30 cellular contexts compared by ENCODE assay signal in the genomic region with DNA sequence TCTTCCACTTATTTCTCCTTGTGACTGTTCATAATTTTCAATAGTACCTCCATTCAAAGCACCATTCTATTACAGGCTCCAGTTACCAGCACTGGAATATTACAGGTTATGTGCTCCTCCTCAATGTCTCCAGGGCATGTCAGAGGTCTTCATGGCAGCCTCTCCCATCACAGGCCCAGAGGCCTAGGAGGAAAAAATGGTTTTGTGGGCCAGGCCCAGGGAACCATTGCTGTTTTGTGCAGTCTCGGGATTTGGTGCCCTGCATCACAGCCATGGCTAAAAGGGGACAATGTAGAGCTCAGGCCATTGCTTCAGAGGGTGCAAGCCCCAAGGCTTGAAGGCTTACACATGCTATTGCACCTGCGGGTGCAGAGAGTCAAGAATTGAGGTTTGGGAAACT. TPM values are rescaled to one million over a fixed set of nuclear protein-coding genes. Genes with fewer than 3 reads are reported as not detected.
"Had no signal": no experiment of that assay in that cellular context is flagged by ENCODE, and none has a peak within 500 bp of the region (broad histone marks: within the 10 kb centered on the region; RNA-seq: fewer than 3 reads in every experiment).

No MANE protein-coding gene starts in this region.

- ATAC-seq: stimulated activated effector memory CD8-positive, alpha-beta T cell treated with anti-CD3 and anti-CD28 coated beads, Interleukin-12 subunit alpha, Interleukin-12 subunit beta, amount 100 ng/mL, for 72 hours; stimulated activated memory B cell treated with anti-CD40 and anti-IgM and Interleukin-4, amounts not matched to agents 10 μg/mL and 1 μg/mL and 100 μg/mL, for 72 hours; stimulated activated naive B cell treated with anti-CD40 and anti-IgM and Interleukin-4, amounts not matched to agents 10 μg/mL and 1 μg/mL and 100 μg/mL, for 72 hours; stimulated activated naive CD8-positive, alpha-beta T cell treated with anti-CD3 and anti-CD28 coated beads, Interleukin-15, amount 100 ng/mL, for 72 hours; stimulated activated naive CD8-positive, alpha-beta T cell treated with anti-CD3 and anti-CD28 coated beads, Interleukin-15, Interleukin-2, amounts not matched to agents 100 U/mL and 50 U/mL, for 24 hours; upper lobe of right lung had no signal

- H3K9me3 ChIP-seq: suprapubic skin, testis, thoracic aorta, thyroid gland, transverse colon, upper lobe of right lung, uterus had no signal

- H3K27ac ChIP-seq: stomach, suprapubic skin, testis, thoracic aorta, thyroid gland, tibial artery, tibial nerve, transverse colon, upper lobe of left lung, upper lobe of right lung, uterus, vagina had no signal

- H3K27me3 ChIP-seq: stomach, suprapubic skin, testis, thyroid gland, tibial artery, tibial nerve, transverse colon, upper lobe of left lung, upper lobe of right lung, uterus, vagina had no signal

- H3K4me3 ChIP-seq: stomach, suprapubic skin, testis, thoracic aorta, thyroid gland, tibial artery, tibial nerve, transverse colon, upper lobe of left lung, upper lobe of right lung, uterus, vagina had no signal

- H3K36me3 ChIP-seq: stomach, suprapubic skin, thoracic aorta, thyroid gland, tibial artery, tibial nerve, transverse colon, upper lobe of left lung, upper lobe of right lung, uterus, vagina had no signal

- H3K4me1 ChIP-seq: stomach, suprapubic skin, testis, thyroid gland, tibial artery, tibial nerve, transverse colon, upper lobe of left lung, upper lobe of right lung, uterus, vagina had no signal

- FAIRE-seq: urothelium cell line had no signal

- DNase-seq: stimulated activated CD4-positive, alpha-beta T cell treated with anti-CD3 and anti-CD28 coated beads, Interleukin-2, amount 100 ng/mL, for 48 hours; stimulated activated CD4-positive, alpha-beta T cell treated with anti-CD3 and anti-CD28 coated beads, Interleukin-4, amount 100 ng/mL, for 1 hour; stimulated activated CD4-positive, alpha-beta T cell treated with anti-CD3 and anti-CD28 coated beads, Interleukin-4, amount 100 ng/mL, for 24 hours; stimulated activated CD4-positive, alpha-beta T cell treated with anti-CD3 and anti-CD28 coated beads, Interleukin-4, amount 100 ng/mL, for 4 hours; stimulated activated CD8-positive, alpha-beta memory T cell treated with anti-CD3 and anti-CD28 coated beads, Interleukin-4, amount 100 ng/mL, for 48 hours; stimulated activated naive B cell treated with anti-CD40 and anti-IgM and Interleukin-4, amounts not matched to agents 10 μg/mL and 1 μg/mL and 100 μg/mL, for 72 hours; stimulated activated naive CD4-positive, alpha-beta T cell; stimulated activated naive CD4-positive, alpha-beta T cell treated with Interleukin-2 at 50 U/mL for 16 hours; stimulated activated naive CD8-positive, alpha-beta T cell treated with anti-CD3 and anti-CD28 coated beads, Interleukin-15, amount 100 ng/mL, for 72 hours; stimulated activated naive CD8-positive, alpha-beta T cell treated with anti-CD3 and anti-CD28 coated beads, Interleukin-15, Interleukin-2, amounts not matched to agents 100 U/mL and 50 U/mL, for 24 hours; stomach; substantia nigra; testis; thyroid gland; tibial artery; transverse colon; trophoblast cell; upper lobe of left lung; upper lobe of right lung; uterus had no signal

RNA-seq across cellular contexts. Expression of a gene that starts 55.2 kb away (rescaled TPM):
- total RNA-seq: stomach, subcutaneous adipose tissue, suprapubic skin, thoracic aorta, thyroid gland, tibial nerve, transverse colon, upper lobe of left lung, upper lobe of right lung, ureter, urinary bladder, vagina had no signal
